In genomic region chr4:46927201-46927600, GRCh38 we compare ENCODE assay signal across 23 cellular contexts. TPM values are rescaled to one million over a fixed set of nuclear protein-coding genes. Genes with fewer than 3 reads are reported as not detected.
DNase-seq lines count a peak whose midpoint lies in the region; ATAC-seq, FAIRE-seq and TF ChIP-seq lines count a peak whose summit lies in the region.
"Had no signal": no experiment of that assay in that cellular context is flagged by ENCODE, and none has a peak within 500 bp of the region (broad histone marks: within the 10 kb centered on the region; RNA-seq: fewer than 3 reads in every experiment).

No MANE protein-coding gene starts in this region.

- peaks cover 3% of the 10 kb centered on the region for H3K4me1 Mint-ChIP-seq in astrocyte (ENCODE audit: low read depth, unreplicated experiment)

- H4K20me1 ChIP-seq in astrocyte (ENCODE audit: insufficient read depth, low read length) = no peaks in the 10 kb centered on the region

- H3K4me1 ChIP-seq in heart right ventricle (peaks cover 0 to 6% (median 0%) of the 10 kb centered on the region in 9 donors), astrocyte (ENCODE audit: insufficient read depth, low read length) (no peaks in the 10 kb centered on the region)
- H3K4me1 ChIP-seq: HAP-1 had no signal

- H3K4me3 Mint-ChIP-seq in astrocyte (ENCODE audit: unreplicated experiment) = no peak overlapping the region
- H3K4me3 Mint-ChIP-seq: CD4-positive, alpha-beta T cell had no signal

- no peak overlapping the region for H3K4me2 ChIP-seq in astrocyte (ENCODE audit: low read length)

- H3K27ac Mint-ChIP-seq in astrocyte (ENCODE audit: unreplicated experiment) = no peak overlapping the region
- H3K27ac Mint-ChIP-seq: CD4-positive, alpha-beta T cell had no signal

- H3K9me3 ChIP-seq in heart right ventricle (no peaks in the 10 kb centered on the region), astrocyte (ENCODE audit: insufficient read depth, low read depth, low read length) (no peaks in the 10 kb centered on the region)
- H3K9me3 ChIP-seq: HAP-1 had no signal

- intact Hi-C loops in heart right ventricle (cut with DNase I) (loop anchor here in 1 of 10 donors (5.0 kb wide), 1 partner anchor 105 kb away; the partner anchor contains the start of gene GABRB1), left cardiac atrium (cut with DNase I) (no loop called here)

- no peak overlapping the region for H3K9ac ChIP-seq in astrocyte (ENCODE audit: low read length)
- H3K9ac ChIP-seq: GM23248 had no signal

- no peak for TF ChIP-seq CTCF in heart right ventricle (IDR thresholded peaks at IDR 0.05)
- no peak for TF ChIP-seq CTCF in astrocyte (IDR thresholded peaks at IDR 0.05; ENCODE audit: insufficient read depth, low read depth, low read length)

- H2AFZ ChIP-seq in astrocyte (ENCODE audit: low read depth, low read length) = no peak overlapping the region
- H2AFZ ChIP-seq: GM23248 had no signal

- H3K4me3 ChIP-seq in heart right ventricle = no peak overlapping the region
- no peak overlapping the region for H3K4me3 ChIP-seq in astrocyte (ENCODE audit: insufficient read depth, low read depth, low read length)
- H3K4me3 ChIP-seq: GM23248, HAP-1 had no signal

- H3K27me3 ChIP-seq in heart right ventricle (no peaks in the 10 kb centered on the region), astrocyte (ENCODE audit: insufficient read depth, low read length) (no peaks in the 10 kb centered on the region)

- H3K9me3 Mint-ChIP-seq in astrocyte (ENCODE audit: unreplicated experiment) = no peaks in the 10 kb centered on the region
- H3K9me3 Mint-ChIP-seq: CD4-positive, alpha-beta T cell had no signal

- H3K27ac ChIP-seq in heart right ventricle (peak overlapping the region in 3 of 10 donors; percentile 43 to 55 (median 51)), astrocyte (ENCODE audit: low read depth, low read length) (no peak overlapping the region)
- H3K27ac ChIP-seq: C4-2B, GM23248, HL-60 had no signal

- no peak for FAIRE-seq in astrocyte (lab: Jason Lieb, UNC)
- FAIRE-seq: A204.1, GM12892, GM18507 had no signal

- peaks cover 22% of the 10 kb centered on the region for H3K27me3 Mint-ChIP-seq in astrocyte (ENCODE audit: low read depth, unreplicated experiment)

- no peaks in the 10 kb centered on the region for H3K79me2 ChIP-seq in astrocyte (ENCODE audit: insufficient read depth, low read length)

- no peaks in the 10 kb centered on the region for H3K36me3 Mint-ChIP-seq in astrocyte (ENCODE audit: low read depth, unreplicated experiment)

- ATAC-seq in heart right ventricle (peak in 6 of 8 donors; percentile 24 to 83 (median 45)), left cardiac atrium (no peak)

- no peaks in the 10 kb centered on the region for H3K36me3 ChIP-seq in heart right ventricle
- no peaks in the 10 kb centered on the region for H3K36me3 ChIP-seq in astrocyte (ENCODE audit: insufficient read depth, low read length)
- H3K36me3 ChIP-seq: HAP-1 had no signal

- DNase-seq in heart right ventricle (no peak), left cardiac atrium (no peak), NCI-H226 (peak; percentile 39), astrocyte (ENCODE audit: low read depth) (peak; percentile 37), SHP77 (lab: John Stamatoyannopoulos, UW) (no peak), AG08396 (ENCODE audit: low spot score) (no peak), NCI-H82 treated with DMSO at 0.1 percent for 48 hours (lab: John Stamatoyannopoulos, UW; ENCODE audit: unreplicated experiment) (no peak)
- DNase-seq: ACHN; AML-193; CD4-positive, alpha-beta T cell; DMS153; DMS79; GDM1; GM23248 had no signal

RNA-seq across cellular contexts. Expression of gene COX7B2, which starts 18.2 kb away (rescaled TPM):
- not detected for total RNA-seq in heart right ventricle
- polyA plus RNA-seq in heart right ventricle = not detected
- not detected for total RNA-seq in left cardiac atrium
- total RNA-seq in astrocyte = not detected in 2 replicates
- total RNA-seq: CD4-positive, alpha-beta T cell; GM23248; H4; HT1080 had no signal
- polyA plus RNA-seq: BJ, GM23248 had no signal

Comparison
In these comparisons a context has a peak if more than half of its experiments do, and no peak if none do; other contexts are left out.
1. ATAC-seq: peak in heart right ventricle (6 of 8); none in left cardiac atrium (0 of 2).
2. DNase-seq: peak in NCI-H226 (single experiment) and astrocyte (single experiment); none in heart right ventricle (0 of 2), left cardiac atrium (single experiment), SHP77 (0 of 2), AG08396 (single experiment) and NCI-H82 treated with DMSO at 0.1 percent for 48 hours (single experiment).